ENCODE assay signal across 9 cellular contexts in genomic region chr1:9892563-9893528, GRCh38. TPM values are rescaled to one million over a fixed set of nuclear protein-coding genes. Genes with fewer than 3 reads are reported as not detected.
A peak's percentile ranks its signal among the peaks of the same experiment; 100 is the strongest.
DNase-seq lines count a peak whose midpoint lies in the region; ATAC-seq, FAIRE-seq and TF ChIP-seq lines count a peak whose summit lies in the region.
"Had no signal": no experiment of that assay in that cellular context is flagged by ENCODE, and none has a peak within 500 bp of the region (broad histone marks: within the 10 kb centered on the region; RNA-seq: fewer than 3 reads in every experiment).

No MANE protein-coding gene starts in this region.

- H3K9ac ChIP-seq in GM23248, result peak overlapping the region; percentile 60

- H3K4me2 ChIP-seq in GM23248 (ENCODE audit: unreplicated experiment), result peak overlapping the region; percentile 54

- H3K4me1 Mint-ChIP-seq in activated CD4-positive, alpha-beta T cell treated with anti-CD3 and anti-CD28 coated beads for 36 hours, result peaks cover 14% of the 10 kb centered on the region

- intact Hi-C loops in esophagus squamous epithelium (cut with DNase I), result no loop called here
- intact Hi-C loops in activated CD4-positive, alpha-beta T cell treated with anti-CD3 and anti-CD28 coated beads for 36 hours (cut with DNase I, micrococcal nuclease), result no loop called here

- peak overlapping the region; percentile 44; the same call in 1 of the 2 replicates for H2AFZ ChIP-seq in GM23248

- in situ Hi-C loops in GM23248 (cut with MboI), result no loop called here

- no peak overlapping the region for H3K27ac Mint-ChIP-seq in activated CD4-positive, alpha-beta T cell treated with anti-CD3 and anti-CD28 coated beads for 36 hours

- peak in 1 of 4 donors; percentile 7 for TF ChIP-seq POLR2A in esophagus squamous epithelium (IDR thresholded peaks at IDR 0.05)

- ATAC-seq in activated CD4-positive, alpha-beta T cell treated with anti-CD3 and anti-CD28 coated beads for 36 hours, result no peak
- ATAC-seq in GM21619 (IDR thresholded peaks at IDR 0.05; ENCODE audit: unreplicated experiment) (no peak), HG02678 (IDR thresholded peaks at IDR 0.05; ENCODE audit: unreplicated experiment) (no peak), left lobe of liver (no peak)

- TF ChIP-seq CTCF in esophagus squamous epithelium (IDR thresholded peaks at IDR 0.05), result no peak

- H3K36me3 ChIP-seq in GM23248 (ENCODE audit: low read depth) (no peaks in the 10 kb centered on the region), esophagus squamous epithelium (peaks cover 0 to 16% (median 0%) of the 10 kb centered on the region in 3 donors)

- POLR2A ChIA-PET in activated CD4-positive, alpha-beta T cell treated with anti-CD3 and anti-CD28 coated beads for 36 hours (lab: Charles Lee), result interaction anchor here (0.7 kb wide), 1 partner anchor 430 kb away, joined by 4 read pairs; no protein-coding TSS in a partner anchor

- no peaks in the 10 kb centered on the region for H3K36me3 Mint-ChIP-seq in activated CD4-positive, alpha-beta T cell treated with anti-CD3 and anti-CD28 coated beads for 36 hours (ENCODE audit: low read depth)

- peak; percentile 94 for DNase-seq in GM23248
- DNase-seq in RCC 7860 (ENCODE audit: low spot score), result peak; percentile 92
- DNase-seq in esophagus squamous epithelium (lab: John Stamatoyannopoulos, UW), result no peak
- DNase-seq in pons (ENCODE audit: low spot score), result peak; percentile 66
- no peak for DNase-seq in activated CD4-positive, alpha-beta T cell treated with anti-CD3 and anti-CD28 coated beads for 36 hours
- no peak for DNase-seq in left lobe of liver (ENCODE audit: low spot score)

- CTCF ChIA-PET in activated CD4-positive, alpha-beta T cell treated with anti-CD3 and anti-CD28 coated beads for 36 hours (lab: Charles Lee), result interaction anchor here (0.6 to 1.1 kb wide), 5 partner anchors 16 to 254 kb away, joined by 3 read pairs; no protein-coding TSS in a partner anchor

- H3K9me3 ChIP-seq in GM23248 (ENCODE audit: low read depth) (no peaks in the 10 kb centered on the region), esophagus squamous epithelium (no peaks in the 10 kb centered on the region)

- H3K27ac ChIP-seq in GM23248 (peak overlapping the region; percentile 64), esophagus squamous epithelium (peak overlapping the region; percentile 84 to 95 (median 91))

- WGBS in GM23248 (ENCODE audit: low coverage in 1 of 2, low lambda C conversion rate in 2 of 2, missing lambda C conversion rate in 2 of 2), 2 experiments, result 67 to 68% methylated on average over 13 to 14 of the region's 14 CpGs
- 40 to 52% methylated on average over 11 to 14 of the region's 14 CpGs for WGBS in esophagus squamous epithelium, 2 donors

- no peaks in the 10 kb centered on the region for H3K9me3 Mint-ChIP-seq in activated CD4-positive, alpha-beta T cell treated with anti-CD3 and anti-CD28 coated beads for 36 hours (ENCODE audit: low read depth)

- no peak overlapping the region for H3K4me3 Mint-ChIP-seq in activated CD4-positive, alpha-beta T cell treated with anti-CD3 and anti-CD28 coated beads for 36 hours

- H3K4me1 ChIP-seq in GM23248 (ENCODE audit: insufficient read depth) (peaks cover 42% of the 10 kb centered on the region), esophagus squamous epithelium (peaks cover 36 to 81% (median 51%) of the 10 kb centered on the region in 3 donors)

- FAIRE-seq in RCC 7860 (lab: Jason Lieb, UNC), result peak; percentile 96
- FAIRE-seq: islet of Langerhans had no signal

- H3K27me3 ChIP-seq in GM23248 (replicated peaks; ENCODE audit: insufficient read depth), result no peaks in the 10 kb centered on the region
- H3K27me3 ChIP-seq in esophagus squamous epithelium, result no peaks in the 10 kb centered on the region

- no peaks in the 10 kb centered on the region for H3K79me2 ChIP-seq in GM23248 (ENCODE audit: insufficient read depth)

- no peaks in the 10 kb centered on the region for H4K20me1 ChIP-seq in GM23248 (ENCODE audit: insufficient read depth)

- H3K4me3 ChIP-seq in GM23248, result peak overlapping the region; percentile 60
- peak overlapping the region; percentile 3 to 34 (median 16) for H3K4me3 ChIP-seq in esophagus squamous epithelium

- no peaks in the 10 kb centered on the region for H3K9me2 ChIP-seq in GM23248 (ENCODE audit: insufficient read depth)

- H3K27me3 Mint-ChIP-seq in activated CD4-positive, alpha-beta T cell treated with anti-CD3 and anti-CD28 coated beads for 36 hours, result no peaks in the 10 kb centered on the region

- H3F3A ChIP-seq in GM23248 (ENCODE audit: insufficient read depth), result peaks cover 39% of the 10 kb centered on the region

RNA-seq across cellular contexts. Expression of gene CTNNBIP1, which starts 17.2 kb away (rescaled TPM):
- total RNA-seq in GM23248 (2014; rRNA removed; shearing (Covaris generic)), result 12.5 and 31.0 TPM in 2 replicates
- 21.8 and 22.2 TPM in 2 replicates for polyA plus RNA-seq in GM23248 (2016; fragmentation: Nextera tagmentation; extraction: Ambion mirVana)
- total RNA-seq in esophagus squamous epithelium, result 100 to 1,000 TPM in 2 of 4 donors, 10 to 100 TPM in 2; 76.1 to 186 (median 118) TPM
- 10 to 100 TPM in 1 of 2 experiments, 1 to 10 TPM in 1; 7.5 to 11.0 TPM for total RNA-seq in activated CD4-positive, alpha-beta T cell treated with anti-CD3 and anti-CD28 coated beads for 36 hours
- total RNA-seq in left lobe of liver, result 24.2 TPM

RNA-seq across cellular contexts. Expression of gene LZIC, which starts 50.3 kb away (rescaled TPM):
- total RNA-seq in GM23248 (2014; rRNA removed; shearing (Covaris generic)), result 21.2 and 24.0 TPM in 2 replicates
- 26.0 and 31.4 TPM in 2 replicates for polyA plus RNA-seq in GM23248 (2016; fragmentation: Nextera tagmentation; extraction: Ambion mirVana)
- 10 to 100 TPM; 21.4 to 24.7 (median 23.0) TPM for total RNA-seq in esophagus squamous epithelium
- 10 to 100 TPM; 23.4 to 32.0 TPM for total RNA-seq in activated CD4-positive, alpha-beta T cell treated with anti-CD3 and anti-CD28 coated beads for 36 hours
- 12.7 TPM for total RNA-seq in left lobe of liver

RNA-seq across cellular contexts. Expression of gene NMNAT1, which starts 50.4 kb away (rescaled TPM):
- total RNA-seq in GM23248 (2014; rRNA removed; shearing (Covaris generic)), result 12.5 and 15.2 TPM in 2 replicates
- polyA plus RNA-seq in GM23248 (2016; fragmentation: Nextera tagmentation; extraction: Ambion mirVana), result 18.6 and 18.8 TPM in 2 replicates
- total RNA-seq in esophagus squamous epithelium, result 1 to 10 TPM; 3.9 to 7.9 (median 6.0) TPM
- 1 to 10 TPM; 7.3 to 8.5 TPM for total RNA-seq in activated CD4-positive, alpha-beta T cell treated with anti-CD3 and anti-CD28 coated beads for 36 hours
- total RNA-seq in left lobe of liver, result 7.6 TPM

Comparison
In these comparisons a context has a peak if more than half of its experiments do, and no peak if none do; other contexts are left out.
1. DNase-seq: peak in GM23248 (single experiment), RCC 7860 (single experiment) and pons (single experiment); none in esophagus squamous epithelium (single experiment), activated CD4-positive, alpha-beta T cell treated with anti-CD3 and anti-CD28 coated beads for 36 hours (single experiment) and left lobe of liver (single experiment).